In genomic region chr11:96318399-96318798, GRCh38 we compare ENCODE assay signal across 1 cellular context.
TF ChIP-seq lines count a peak whose summit lies in the region.

No MANE protein-coding gene starts in this region.

TF ChIP-seq in SK-N-SH, 30 proteins besides CTCF, POLR2A, EP300 and RAD21 (continued from another document):
- TF ChIP-seq, protein P1, sequence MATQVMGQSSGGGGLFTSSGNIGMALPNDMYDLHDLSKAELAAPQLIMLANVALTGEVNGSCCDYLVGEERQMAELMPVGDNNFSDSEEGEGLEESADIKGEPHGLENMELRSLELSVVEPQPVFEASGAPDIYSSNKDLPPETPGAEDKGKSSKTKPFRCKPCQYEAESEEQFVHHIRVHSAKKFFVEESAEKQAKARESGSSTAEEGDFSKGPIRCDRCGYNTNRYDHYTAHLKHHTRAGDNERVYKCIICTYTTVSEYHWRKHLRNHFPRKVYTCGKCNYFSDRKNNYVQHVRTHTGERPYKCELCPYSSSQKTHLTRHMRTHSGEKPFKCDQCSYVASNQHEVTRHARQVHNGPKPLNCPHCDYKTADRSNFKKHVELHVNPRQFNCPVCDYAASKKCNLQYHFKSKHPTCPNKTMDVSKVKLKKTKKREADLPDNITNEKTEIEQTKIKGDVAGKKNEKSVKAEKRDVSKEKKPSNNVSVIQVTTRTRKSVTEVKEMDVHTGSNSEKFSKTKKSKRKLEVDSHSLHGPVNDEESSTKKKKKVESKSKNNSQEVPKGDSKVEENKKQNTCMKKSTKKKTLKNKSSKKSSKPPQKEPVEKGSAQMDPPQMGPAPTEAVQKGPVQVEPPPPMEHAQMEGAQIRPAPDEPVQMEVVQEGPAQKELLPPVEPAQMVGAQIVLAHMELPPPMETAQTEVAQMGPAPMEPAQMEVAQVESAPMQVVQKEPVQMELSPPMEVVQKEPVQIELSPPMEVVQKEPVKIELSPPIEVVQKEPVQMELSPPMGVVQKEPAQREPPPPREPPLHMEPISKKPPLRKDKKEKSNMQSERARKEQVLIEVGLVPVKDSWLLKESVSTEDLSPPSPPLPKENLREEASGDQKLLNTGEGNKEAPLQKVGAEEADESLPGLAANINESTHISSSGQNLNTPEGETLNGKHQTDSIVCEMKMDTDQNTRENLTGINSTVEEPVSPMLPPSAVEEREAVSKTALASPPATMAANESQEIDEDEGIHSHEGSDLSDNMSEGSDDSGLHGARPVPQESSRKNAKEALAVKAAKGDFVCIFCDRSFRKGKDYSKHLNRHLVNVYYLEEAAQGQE (IDR thresholded peaks at IDR 0.05; ENCODE audit: low read depth, low read length): no peak
